Comparison of ENCODE assay signal across 25 cellular contexts in the genomic region with DNA sequence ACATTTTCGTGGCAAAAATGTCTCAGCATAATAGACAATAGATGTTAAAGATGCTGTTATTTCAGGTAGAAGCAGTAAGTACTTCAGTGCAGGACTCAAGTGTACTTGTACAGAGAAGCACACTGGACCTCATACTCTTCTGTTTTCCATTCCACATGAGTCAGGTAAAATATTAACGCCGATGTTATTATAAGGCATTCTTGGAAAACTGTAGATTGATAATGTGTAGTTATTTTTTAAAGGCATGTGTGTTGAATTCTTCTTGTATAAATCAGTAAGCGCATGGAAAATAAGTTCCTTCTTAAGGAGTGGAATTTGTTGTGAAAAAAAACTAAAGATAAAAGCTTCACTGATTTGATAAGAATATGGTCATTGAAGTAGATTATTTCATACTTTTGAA.
"Had no signal": no experiment of that assay in that cellular context is flagged by ENCODE, and none has a peak within 500 bp of the region (broad histone marks: within the 10 kb centered on the region; RNA-seq: fewer than 3 reads in every experiment).

No MANE protein-coding gene starts in this region.

- H3K4me1 ChIP-seq: sigmoid colon, vagina had no signal

- H3K27ac ChIP-seq: cardiac muscle cell, heart right ventricle, ovary, sigmoid colon, vagina had no signal

- ATAC-seq: activated naive CD8-positive, alpha-beta T cell treated with anti-CD3 and anti-CD28 coated beads, Interleukin-2, amount 50 U/mL, for 24 hours; heart right ventricle; naive thymus-derived CD4-positive, alpha-beta T cell; stimulated activated memory B cell treated with anti-CD40 and anti-IgM and Interleukin-4, amounts not matched to agents 10 μg/mL and 1 μg/mL and 100 μg/mL, for 72 hours had no signal

- H3K36me3 ChIP-seq: ovary had no signal

- H3K27me3 ChIP-seq: cardiac muscle cell, heart right ventricle, ovary, sigmoid colon, vagina had no signal

- H3K4me3 ChIP-seq: cardiac muscle cell, heart right ventricle, ovary, sigmoid colon, smooth muscle cell, thoracic aorta, vagina had no signal

- H3K9me3 ChIP-seq: heart right ventricle, ovary, sigmoid colon, thoracic aorta, vagina had no signal

- H3K4me2 ChIP-seq: smooth muscle cell had no signal

- DNase-seq: activated CD4-positive, alpha-beta memory T cell treated with anti-CD3 and anti-CD28 coated beads, Interleukin-2, amount 10 ng/mL, durations not matched to agents 7 days and 5 days; activated CD4-positive, alpha-beta T cell treated with anti-CD3 and anti-CD28 coated beads for 1 hour; activated CD4-positive, alpha-beta T cell treated with anti-CD3 and anti-CD28 coated beads, Interleukin-2, amount 10 ng/mL, durations not matched to agents 7 days and 5 days; activated CD8-positive, alpha-beta memory T cell treated with anti-CD3 and anti-CD28 coated beads, Interleukin-2, amount 50 U/mL, for 48 hours; activated naive CD8-positive, alpha-beta T cell treated with anti-CD3 and anti-CD28 coated beads, Interleukin-2, amount 50 U/mL, for 24 hours; activated T-cell treated with anti-CD3 and anti-CD28 coated beads, Interleukin-2, amount 50 U/mL, for 24 hours; cerebellar nuclear complex; cortex of kidney; foreskin fibroblast; heart right ventricle; left cardiac atrium; midbrain; naive thymus-derived CD4-positive, alpha-beta T cell; ovary; retina; sigmoid colon; stimulated activated CD4-positive, alpha-beta T cell treated with anti-CD3 and anti-CD28 coated beads, Interleukin-1b, Interleukin-23, amount 100 ng/mL, for 48 hours; stimulated activated CD4-positive, alpha-beta T cell treated with anti-CD3 and anti-CD28 coated beads, Interleukin-4, amount 100 ng/mL, for 4 hours; stimulated activated CD8-positive, alpha-beta memory T cell treated with anti-CD3 and anti-CD28 coated beads, Interleukin-4, amount 100 ng/mL, for 48 hours; T-helper 2 cell had no signal
